In the genomic region with DNA sequence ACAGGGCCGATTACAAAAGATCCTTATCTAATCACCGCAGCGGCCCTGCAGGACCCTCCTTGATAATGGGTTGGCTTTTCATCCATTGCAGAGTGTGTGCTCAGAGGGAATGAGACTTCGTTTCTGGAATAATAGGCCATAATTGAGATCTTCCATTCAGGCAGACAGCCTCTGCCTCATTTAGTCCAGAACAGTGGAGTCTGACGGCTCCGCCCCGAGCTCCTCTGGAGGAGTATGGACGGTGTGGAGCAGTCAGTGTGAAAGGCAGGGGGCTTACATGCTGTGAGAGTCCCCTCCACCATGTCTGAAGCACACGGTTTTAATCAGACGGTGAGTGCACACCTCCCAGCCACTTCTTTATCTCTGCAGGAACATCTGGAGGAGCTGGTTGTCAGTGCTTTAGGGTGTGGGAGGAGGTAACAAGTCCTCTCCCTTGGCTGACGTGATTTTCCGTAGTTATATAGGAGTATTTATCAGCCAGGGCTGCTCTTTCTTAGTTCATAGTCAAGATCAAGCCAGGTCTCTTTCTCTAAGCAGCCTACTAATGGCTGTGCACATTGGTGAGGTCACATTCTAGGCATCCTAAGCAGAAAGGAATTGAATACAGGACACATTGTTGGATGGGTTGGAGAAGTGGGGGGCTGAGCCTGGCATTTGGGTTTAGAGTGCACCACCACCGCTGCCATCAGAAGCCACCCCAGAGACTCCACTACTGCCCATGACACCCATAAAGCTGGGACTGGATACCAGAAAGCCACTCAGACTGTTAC, we compare ENCODE assay signal across 24 cellular contexts.
A peak's percentile ranks its signal among the peaks of the same experiment; 100 is the strongest.
DNase-seq lines count a peak whose midpoint lies in the region; ATAC-seq lines count a peak whose summit lies in the region.
"Had no signal": no experiment of that assay in that cellular context is flagged by ENCODE, and none has a peak within 500 bp of the region (broad histone marks: within the 10 kb centered on the region; RNA-seq: fewer than 3 reads in every experiment).

No MANE protein-coding gene starts in this region.

- no peak overlapping the region for H3K4me3 ChIP-seq in H7 (ENCODE audit: insufficient read depth, low read depth, low read length)
- H3K4me3 ChIP-seq: PC-9, suprapubic skin, vagina had no signal

- intact Hi-C loops in sciatic nerve (cut with DNase I) = no loop called here

- in situ Hi-C loops in ACHN (cut with HindIII; ENCODE audit: low pct_ligation_motif_present, low pct_unique_long_range_greater_than_20kb, low sequenced_read_pairs) = no loop called here

- H3K36me3 ChIP-seq in H7 (replicated peaks; ENCODE audit: control insufficient read depth, insufficient read depth, low read length) = no peaks in the 10 kb centered on the region
- H3K36me3 ChIP-seq: suprapubic skin, vagina had no signal

- no peaks in the 10 kb centered on the region for H3K27me3 ChIP-seq in H7 (ENCODE audit: control insufficient read depth, insufficient read depth, low read length)
- H3K27me3 ChIP-seq: vagina had no signal

- ATAC-seq in left lobe of liver = no peak
- ATAC-seq in sciatic nerve = no peak
- ATAC-seq: esophagus mucosa; Right ventricle myocardium inferior; stimulated activated effector memory CD8-positive, alpha-beta T cell treated with anti-CD3 and anti-CD28 coated beads, Interleukin-12 subunit alpha, Interleukin-12 subunit beta, amount 100 ng/mL, for 72 hours had no signal

- peak; percentile 33 for DNase-seq in H7
- DNase-seq in SK-N-DZ (ENCODE audit: low spot score) = peak; percentile 21
- peak; percentile 24 for DNase-seq in left lobe of liver (ENCODE audit: low spot score)
- peak; percentile 18 for DNase-seq in sciatic nerve (ENCODE audit: low spot score)
- DNase-seq in T1000 (lab: John Stamatoyannopoulos, UW) = no peak
- no peak for DNase-seq in ACHN
- DNase-seq in stimulated activated naive CD4-positive, alpha-beta T cell treated with Interleukin-2 at 50 U/mL for 16 hours (lab: John Stamatoyannopoulos, UW) = no peak
- no peak for DNase-seq in SW 1271 (lab: John Stamatoyannopoulos, UW)
- DNase-seq: activated CD4-positive, alpha-beta T cell treated with anti-CD3 and anti-CD28 coated beads, Interleukin-2, amount 10 ng/mL, durations not matched to agents 24 days and 14 days; activated naive CD4-positive, alpha-beta T cell treated with anti-CD3 and anti-CD28 coated beads, Interleukin-2, amount 10 ng/mL, durations not matched to agents 7 days and 5 days; activated T-cell treated with anti-CD3 and anti-CD28 coated beads, Interleukin-2, amount 50 U/mL, for 48 hours; Calu3; foreskin fibroblast; NCI-H1436; NCI-H2171 treated with DMSO at 0.1 percent for 48 hours; NCI-H524; nucleus accumbens; PC-9; stimulated activated CD4-positive, alpha-beta T cell treated with anti-CD3 and anti-CD28 coated beads, Interleukin-2, amount 100 ng/mL, for 48 hours had no signal

Comparison
In these comparisons a context has a peak if more than half of its experiments do, and no peak if none do; other contexts are left out.
1. DNase-seq: peak in H7 (single experiment), SK-N-DZ (single experiment), left lobe of liver (single experiment) and sciatic nerve (single experiment); none in T1000 (single experiment), ACHN (single experiment), stimulated activated naive CD4-positive, alpha-beta T cell treated with Interleukin-2 at 50 U/mL for 16 hours (single experiment) and SW 1271 (0 of 2).